In genomic region chr13:95498886-95499285, GRCh38 we compare ENCODE assay signal across 9 cellular contexts. TPM values are rescaled to one million over a fixed set of nuclear protein-coding genes. Genes with fewer than 3 reads are reported as not detected.
"Had no signal": no experiment of that assay in that cellular context is flagged by ENCODE, and none has a peak within 500 bp of the region (broad histone marks: within the 10 kb centered on the region; RNA-seq: fewer than 3 reads in every experiment).

No MANE protein-coding gene starts in this region.

- H3K27ac Mint-ChIP-seq: H9 had no signal

- H3K4me3 Mint-ChIP-seq: H9 had no signal

- ATAC-seq: K562 had no signal

- H3K27ac ChIP-seq: GM23248 had no signal

- H3K9ac ChIP-seq: GM23248 had no signal

- DNase-seq: GM23248, GOT3, H9, HCEC 1CT, IMR-90 had no signal

- H2AFZ ChIP-seq: GM23248 had no signal

- FAIRE-seq: HTR-8/SVneo, K562 had no signal

- H3K4me3 ChIP-seq: GM23248, K562 had no signal

RNA-seq across cellular contexts. Expression of gene CLDN10, which starts 53.6 kb away (rescaled TPM):
- total RNA-seq: GM23248, H4, HT-29, IMR-90, K562 had no signal
- polyA plus RNA-seq: IMR-90, K562 had no signal
